Comparison of ENCODE assay signal across 8 cellular contexts in genomic region chr17:5500247-5500803, GRCh38. TPM values are rescaled to one million over a fixed set of nuclear protein-coding genes. Genes with fewer than 3 reads are reported as not detected.
DNase-seq lines count a peak whose midpoint lies in the region; ATAC-seq lines count a peak whose summit lies in the region.

No MANE protein-coding gene starts in this region.

- H3K4me1 Mint-ChIP-seq in activated CD4-positive, alpha-beta T cell treated with anti-CD3 and anti-CD28 coated beads, Interleukin-2, amount 10 ng/mL, durations not matched to agents 7 days and 5 days = peaks cover 18% of the 10 kb centered on the region
- peaks cover 20% of the 10 kb centered on the region for H3K4me1 Mint-ChIP-seq in activated naive CD4-positive, alpha-beta T cell treated with anti-CD3 and anti-CD28 coated beads, Interleukin-2, amount 50 U/mL, for 24 hours
- peaks cover 18% of the 10 kb centered on the region for H3K4me1 Mint-ChIP-seq in stimulated activated memory B cell treated with anti-CD40 and anti-IgM and Interleukin-4, amounts not matched to agents 10 μg/mL and 1 μg/mL and 100 μg/mL, for 72 hours

- H3K27ac Mint-ChIP-seq in activated CD4-positive, alpha-beta T cell treated with anti-CD3 and anti-CD28 coated beads, Interleukin-2, amount 10 ng/mL, durations not matched to agents 7 days and 5 days = peak overlapping the region; percentile 46
- H3K27ac Mint-ChIP-seq in activated naive CD4-positive, alpha-beta T cell treated with anti-CD3 and anti-CD28 coated beads, Interleukin-2, amount 50 U/mL, for 24 hours = peak overlapping the region; percentile 91
- H3K27ac Mint-ChIP-seq in stimulated activated memory B cell treated with anti-CD40 and anti-IgM and Interleukin-4, amounts not matched to agents 10 μg/mL and 1 μg/mL and 100 μg/mL, for 72 hours = peak overlapping the region; percentile 73

- peaks cover 3% of the 10 kb centered on the region for H3K4me1 ChIP-seq in iPS-15b (ENCODE audit: control insufficient read depth, insufficient read depth, low read length)

- no peaks in the 10 kb centered on the region for H3K9me3 ChIP-seq in iPS-15b (ENCODE audit: control insufficient read depth, insufficient read depth, low read length)

- no peaks in the 10 kb centered on the region for H3K27me3 Mint-ChIP-seq in activated CD4-positive, alpha-beta T cell treated with anti-CD3 and anti-CD28 coated beads, Interleukin-2, amount 10 ng/mL, durations not matched to agents 7 days and 5 days
- no peaks in the 10 kb centered on the region for H3K27me3 Mint-ChIP-seq in activated naive CD4-positive, alpha-beta T cell treated with anti-CD3 and anti-CD28 coated beads, Interleukin-2, amount 50 U/mL, for 24 hours
- H3K27me3 Mint-ChIP-seq in stimulated activated memory B cell treated with anti-CD40 and anti-IgM and Interleukin-4, amounts not matched to agents 10 μg/mL and 1 μg/mL and 100 μg/mL, for 72 hours = peaks cover 15% of the 10 kb centered on the region

- POLR2A ChIA-PET in activated CD4-positive, alpha-beta T cell treated with anti-CD3 and anti-CD28 coated beads, Interleukin-2, amount 10 ng/mL, durations not matched to agents 7 days and 5 days (lab: Charles Lee) = interaction anchor here (0.6 to 1.4 kb wide), 2 partner anchors 14 to 402 kb away, joined by 3 to 13 read pairs; partner anchors contain the start of genes DERL2 and MIS12

- H3K4me3 ChIP-seq in iPS-15b (ENCODE audit: low read depth, low read length) = peak overlapping the region; percentile 74

- H3K27me3 ChIP-seq in iPS-15b (ENCODE audit: control insufficient read depth, insufficient read depth, low read length) = peaks cover 55% of the 10 kb centered on the region

- H3K36me3 Mint-ChIP-seq in activated CD4-positive, alpha-beta T cell treated with anti-CD3 and anti-CD28 coated beads, Interleukin-2, amount 10 ng/mL, durations not matched to agents 7 days and 5 days (ENCODE audit: low read depth) = peaks cover 29% of the 10 kb centered on the region
- H3K36me3 Mint-ChIP-seq in activated naive CD4-positive, alpha-beta T cell treated with anti-CD3 and anti-CD28 coated beads, Interleukin-2, amount 50 U/mL, for 24 hours = peaks cover 5% of the 10 kb centered on the region
- peaks cover 9% of the 10 kb centered on the region for H3K36me3 Mint-ChIP-seq in stimulated activated memory B cell treated with anti-CD40 and anti-IgM and Interleukin-4, amounts not matched to agents 10 μg/mL and 1 μg/mL and 100 μg/mL, for 72 hours

- H3K36me3 ChIP-seq in iPS-15b (ENCODE audit: control insufficient read depth, insufficient read depth, low read length) = no peaks in the 10 kb centered on the region

- H3K9me3 Mint-ChIP-seq in activated CD4-positive, alpha-beta T cell treated with anti-CD3 and anti-CD28 coated beads, Interleukin-2, amount 10 ng/mL, durations not matched to agents 7 days and 5 days = no peaks in the 10 kb centered on the region
- no peaks in the 10 kb centered on the region for H3K9me3 Mint-ChIP-seq in activated naive CD4-positive, alpha-beta T cell treated with anti-CD3 and anti-CD28 coated beads, Interleukin-2, amount 50 U/mL, for 24 hours
- H3K9me3 Mint-ChIP-seq in stimulated activated memory B cell treated with anti-CD40 and anti-IgM and Interleukin-4, amounts not matched to agents 10 μg/mL and 1 μg/mL and 100 μg/mL, for 72 hours = no peaks in the 10 kb centered on the region

- CTCF ChIA-PET in activated CD4-positive, alpha-beta T cell treated with anti-CD3 and anti-CD28 coated beads, Interleukin-2, amount 10 ng/mL, durations not matched to agents 7 days and 5 days (lab: Charles Lee) = no interaction called here

- H3K4me3 Mint-ChIP-seq in activated CD4-positive, alpha-beta T cell treated with anti-CD3 and anti-CD28 coated beads, Interleukin-2, amount 10 ng/mL, durations not matched to agents 7 days and 5 days = peak overlapping the region; percentile 82
- H3K4me3 Mint-ChIP-seq in activated naive CD4-positive, alpha-beta T cell treated with anti-CD3 and anti-CD28 coated beads, Interleukin-2, amount 50 U/mL, for 24 hours = peak overlapping the region; percentile 98
- peak overlapping the region; percentile 93 for H3K4me3 Mint-ChIP-seq in stimulated activated memory B cell treated with anti-CD40 and anti-IgM and Interleukin-4, amounts not matched to agents 10 μg/mL and 1 μg/mL and 100 μg/mL, for 72 hours

- no peak overlapping the region for H3K9ac ChIP-seq in iPS-15b (ENCODE audit: low read depth, low read length)

- peak; percentile 38 for ATAC-seq in stimulated activated memory B cell treated with anti-CD40 and anti-IgM and Interleukin-4, amounts not matched to agents 10 μg/mL and 1 μg/mL and 100 μg/mL, for 72 hours

- no peak for DNase-seq in activated CD4-positive, alpha-beta T cell treated with anti-CD3 and anti-CD28 coated beads, Interleukin-2, amount 10 ng/mL, durations not matched to agents 7 days and 5 days
- no peak for DNase-seq in activated CD4-positive, alpha-beta T cell treated with anti-CD3 and anti-CD28 coated beads for 48 hours
- DNase-seq in HPDE6-E6E7 (ENCODE audit: extremely low spot score) (no peak), NCI-H1417 treated with DMSO at 0.1 percent for 48 hours (lab: John Stamatoyannopoulos, UW) (no peak), T1000 (lab: John Stamatoyannopoulos, UW) (no peak)

RNA-seq across cellular contexts. Expression of gene MIS12, which starts 14.0 kb away (rescaled TPM):
- total RNA-seq in activated CD4-positive, alpha-beta T cell treated with anti-CD3 and anti-CD28 coated beads, Interleukin-2, amount 10 ng/mL, durations not matched to agents 7 days and 5 days = 10 to 100 TPM; 33.1 to 39.8 TPM

RNA-seq across cellular contexts. Expression of gene DERL2, which starts 14.3 kb away (rescaled TPM):
- 10 to 100 TPM; 70.3 to 85.1 TPM for total RNA-seq in activated CD4-positive, alpha-beta T cell treated with anti-CD3 and anti-CD28 coated beads, Interleukin-2, amount 10 ng/mL, durations not matched to agents 7 days and 5 days

RNA-seq across cellular contexts. Expression of gene DHX33, which starts 31.5 kb away (rescaled TPM):
- 10 to 100 TPM; 14.3 to 18.5 TPM for total RNA-seq in activated CD4-positive, alpha-beta T cell treated with anti-CD3 and anti-CD28 coated beads, Interleukin-2, amount 10 ng/mL, durations not matched to agents 7 days and 5 days
